ENCODE assay signal across 8 cellular contexts in genomic region chr11:61071208-61071681, GRCh38. TPM values are rescaled to one million over a fixed set of nuclear protein-coding genes. Genes with fewer than 3 reads are reported as not detected.
DNase-seq lines count a peak whose midpoint lies in the region; ATAC-seq and TF ChIP-seq lines count a peak whose summit lies in the region.

No MANE protein-coding gene starts in this region.

- peak overlapping the region; percentile 91 for H3K27ac Mint-ChIP-seq in activated T-helper 17 cell treated with anti-CD3 and anti-CD28 coated beads, Interleukin-2, amount 50 U/mL, for 72 hours

- H3K4me2 ChIP-seq in PC-9 = no peak overlapping the region

- no peaks in the 10 kb centered on the region for H3K27me3 Mint-ChIP-seq in activated T-helper 17 cell treated with anti-CD3 and anti-CD28 coated beads, Interleukin-2, amount 50 U/mL, for 72 hours

- H3K27ac ChIP-seq in esophagus squamous epithelium (peak overlapping the region in 2 of 4 donors; percentile 36 to 49), PC-9 (no peak overlapping the region)

- H3K4me3 ChIP-seq in esophagus squamous epithelium = no peak overlapping the region
- no peak overlapping the region for H3K4me3 ChIP-seq in PC-9

- H3K4me3 Mint-ChIP-seq in activated T-helper 17 cell treated with anti-CD3 and anti-CD28 coated beads, Interleukin-2, amount 50 U/mL, for 72 hours = peak overlapping the region; percentile 80

- no peak for TF ChIP-seq CTCF in esophagus squamous epithelium (IDR thresholded peaks at IDR 0.05)
- no peak for TF ChIP-seq CTCF in PC-9 (conservative IDR thresholded peaks at IDR 0.05)

- H3F3A ChIP-seq in PC-9 (ENCODE audit: insufficient read depth, low read depth) = no peaks in the 10 kb centered on the region

- H3K27me3 ChIP-seq in esophagus squamous epithelium (no peaks in the 10 kb centered on the region), PC-9 (ENCODE audit: insufficient read depth, low read depth) (no peaks in the 10 kb centered on the region)

- H3K9me3 Mint-ChIP-seq in activated T-helper 17 cell treated with anti-CD3 and anti-CD28 coated beads, Interleukin-2, amount 50 U/mL, for 72 hours = no peaks in the 10 kb centered on the region

- H2AFZ ChIP-seq in PC-9 = no peak overlapping the region

- no peak for TF ChIP-seq POLR2A in esophagus squamous epithelium (IDR thresholded peaks at IDR 0.05)

- no peaks in the 10 kb centered on the region for H3K36me3 ChIP-seq in esophagus squamous epithelium
- no peaks in the 10 kb centered on the region for H3K36me3 ChIP-seq in PC-9 (ENCODE audit: low read depth)

- DNase-seq in activated gamma-delta T cell treated with Interleukin-2 at 50 U/mL for 16 hours (peak; percentile 71), activated gamma-delta T cell (lab: John Stamatoyannopoulos, UW) (no peak), esophagus squamous epithelium (lab: John Stamatoyannopoulos, UW) (no peak), ecto neural progenitor cell (ENCODE audit: low spot score) (no peak), PC-9 (no peak)
- peak in 2 of 3 experiments; percentile 28 to 33 for DNase-seq in stimulated activated CD4-positive, alpha-beta T cell treated with anti-CD3 and anti-CD28 coated beads, TNF-alpha, amount 100 ng/mL, for 4 hours (ENCODE audit: low read depth in 3 of 3)

- no peaks in the 10 kb centered on the region for H4K20me1 ChIP-seq in PC-9 (ENCODE audit: insufficient read depth)

- CTCF ChIA-PET in PC-9 (lab: Charles Lee) = no interaction called here

- peaks cover 98% of the 10 kb centered on the region for H3K36me3 Mint-ChIP-seq in activated T-helper 17 cell treated with anti-CD3 and anti-CD28 coated beads, Interleukin-2, amount 50 U/mL, for 72 hours (ENCODE audit: low read depth)

- 72 to 80% methylated on average over 2 to 8 of the region's 9 CpGs for WGBS in esophagus squamous epithelium, 2 donors

- H3K4me1 ChIP-seq in esophagus squamous epithelium = peaks cover 0 to 9% (median 0%) of the 10 kb centered on the region in 3 donors
- H3K4me1 ChIP-seq in PC-9 (replicated peaks; ENCODE audit: insufficient read depth) = peaks cover 12% of the 10 kb centered on the region; the same call in 1 of the 2 replicates

- H3K4me1 Mint-ChIP-seq in activated T-helper 17 cell treated with anti-CD3 and anti-CD28 coated beads, Interleukin-2, amount 50 U/mL, for 72 hours = peaks cover 64% of the 10 kb centered on the region

- POLR2A ChIA-PET in PC-9 (lab: Charles Lee; ENCODE audit: unreplicated experiment) = no interaction called here

- intact Hi-C loops in esophagus squamous epithelium (cut with DNase I) = no loop called here
- intact Hi-C loops in PC-9 (cut with micrococcal nuclease; ENCODE audit: unreplicated experiment) = no loop called here

- no peaks in the 10 kb centered on the region for H3K79me2 ChIP-seq in PC-9 (ENCODE audit: low read depth)

- no TSS peak for BruUV-seq in PC-9 (replicated peaks; lab: Mats Ljungman, UMichigan)

- no peaks in the 10 kb centered on the region for H3K9me2 ChIP-seq in PC-9 (ENCODE audit: insufficient read depth)

- peak; percentile 77 for ATAC-seq in HG03460 (IDR thresholded peaks at IDR 0.05; ENCODE audit: unreplicated experiment)
- ATAC-seq in activated T-helper 17 cell treated with anti-CD3 and anti-CD28 coated beads, Interleukin-2, amount 50 U/mL, for 72 hours (replicated peaks) = peak; percentile 83

- H3K9me3 ChIP-seq in esophagus squamous epithelium (no peaks in the 10 kb centered on the region), PC-9 (ENCODE audit: insufficient read depth, low read depth) (no peaks in the 10 kb centered on the region)

RNA-seq across cellular contexts. Expression of gene CD5, which starts 31.0 kb away (rescaled TPM):
- 100 to 1,000 TPM; 231 to 476 TPM for total RNA-seq in activated T-helper 17 cell treated with anti-CD3 and anti-CD28 coated beads, Interleukin-2, amount 50 U/mL, for 72 hours
- 1 to 10 TPM in 3 of 4 donors, under 1 TPM in 1; 0.75 to 5.8 (median 2.2) TPM for total RNA-seq in esophagus squamous epithelium
- not detected in 2 replicates for total RNA-seq in PC-9 (2021)

Comparison
In these comparisons a context has a peak if more than half of its experiments do, and no peak if none do; other contexts are left out.
1. DNase-seq: peak in activated gamma-delta T cell treated with Interleukin-2 at 50 U/mL for 16 hours (single experiment) and stimulated activated CD4-positive, alpha-beta T cell treated with anti-CD3 and anti-CD28 coated beads, TNF-alpha, amount 100 ng/mL, for 4 hours (2 of 3); none in activated gamma-delta T cell (single experiment), esophagus squamous epithelium (single experiment), ecto neural progenitor cell (single experiment) and PC-9 (0 of 2).
2. RNA of gene CD5, which starts 31.0 kb away (total RNA-seq): 231 to 476 TPM in activated T-helper 17 cell treated with anti-CD3 and anti-CD28 coated beads, Interleukin-2, amount 50 U/mL, for 72 hours; 0.75 to 5.8 TPM in esophagus squamous epithelium and not detected in PC-9; every median in the first group is over 10 times any median in the second.